10 cellular contexts compared by ENCODE assay signal in genomic region chr1:172167801-172168596, GRCh38.
DNase-seq lines count a peak whose midpoint lies in the region; ATAC-seq and TF ChIP-seq lines count a peak whose summit lies in the region.
"Had no signal": no experiment of that assay in that cellular context is flagged by ENCODE, and none has a peak within 500 bp of the region (broad histone marks: within the 10 kb centered on the region; RNA-seq: fewer than 3 reads in every experiment).

No MANE protein-coding gene starts in this region.

- H3K9me2 ChIP-seq in PC-3 (replicated peaks; ENCODE audit: low read length) = no peaks in the 10 kb centered on the region

- no peaks in the 10 kb centered on the region for H3K4me1 ChIP-seq in PC-3 (ENCODE audit: insufficient read depth, low read length)

- no peak overlapping the region for H3K4me2 ChIP-seq in PC-3 (ENCODE audit: low read length)

- H3K27ac ChIP-seq in PC-3 (ENCODE audit: low read length) = no peak overlapping the region

- no peaks in the 10 kb centered on the region for H3K9me3 ChIP-seq in PC-3 (ENCODE audit: low read length)

- no peak overlapping the region for H2AFZ ChIP-seq in PC-3 (ENCODE audit: low read length)

- peak; percentile 33 for DNase-seq in PC-3
- peak; percentile 56 for DNase-seq in fibroblast of villous mesenchyme (ENCODE audit: low read depth)
- peak; percentile 89 for DNase-seq in skeletal muscle cell (ENCODE audit: low read depth)
- no peak for DNase-seq in stimulated activated CD4-positive, alpha-beta T cell treated with anti-CD3 and anti-CD28 coated beads, Interleukin-1b, Interleukin-23, amount 100 ng/mL, for 48 hours
- DNase-seq in posterior vena cava (ENCODE audit: low spot score) = no peak
- no peak for DNase-seq in activated effector memory CD4-positive, alpha-beta T cell treated with anti-CD3 and anti-CD28 coated beads, Interleukin-2, amount 50 U/mL, for 16 hours
- DNase-seq in NCI-H1105 treated with DMSO at 0.1 percent for 48 hours (lab: John Stamatoyannopoulos, UW) = no peak
- DNase-seq: activated T-cell treated with anti-CD3 and anti-CD28 coated beads for 4 hours had no signal

- H4K20me1 ChIP-seq in PC-3 (ENCODE audit: low read length) = no peaks in the 10 kb centered on the region

- no peaks in the 10 kb centered on the region for H3K79me2 ChIP-seq in PC-3 (ENCODE audit: low read length)

- no peak overlapping the region for H3K9ac ChIP-seq in PC-3 (ENCODE audit: low read length)

- ATAC-seq in GM19452 (IDR thresholded peaks at IDR 0.05; ENCODE audit: unreplicated experiment) (peak; percentile 40), PC-3 (no peak)
- ATAC-seq: K562 had no signal

- no peaks in the 10 kb centered on the region for H3K27me3 ChIP-seq in PC-3 (ENCODE audit: low read length)

- no TSS peak for BruUV-seq in PC-3 (replicated peaks; lab: Mats Ljungman, UMichigan)

- no peaks in the 10 kb centered on the region for H3F3A ChIP-seq in PC-3 (ENCODE audit: low read length, unreplicated experiment)

- CTCF ChIA-PET in PC-3 (lab: Charles Lee) = no interaction called here

- TF ChIP-seq CTCF in PC-3 (conservative IDR thresholded peaks at IDR 0.05; ENCODE audit: low read depth, low read length) (no peak), fibroblast of villous mesenchyme (IDR thresholded peaks at IDR 0.05; ENCODE audit: insufficient read depth, low read depth, low read length) (no peak)

- POLR2A ChIA-PET in PC-3 (lab: Charles Lee; ENCODE audit: unreplicated experiment) = no interaction called here

- H3K36me3 ChIP-seq in PC-3 (ENCODE audit: low read depth, low read length) = no peaks in the 10 kb centered on the region

- H3K4me3 ChIP-seq in PC-3 (ENCODE audit: low read length) (no peak overlapping the region), fibroblast of villous mesenchyme (ENCODE audit: low read depth, low read length) (no peak overlapping the region), skeletal muscle cell (ENCODE audit: low read depth, low read length) (no peak overlapping the region)
- H3K4me3 ChIP-seq: K562 had no signal

- intact Hi-C loops in PC-3 (cut with micrococcal nuclease) (no loop called here), posterior vena cava (cut with DNase I) (no loop called here)

Comparison
In these comparisons a context has a peak if more than half of its experiments do, and no peak if none do; other contexts are left out.
1. DNase-seq: peak in PC-3 (single experiment), fibroblast of villous mesenchyme (single experiment) and skeletal muscle cell (single experiment); none in stimulated activated CD4-positive, alpha-beta T cell treated with anti-CD3 and anti-CD28 coated beads, Interleukin-1b, Interleukin-23, amount 100 ng/mL, for 48 hours (single experiment), posterior vena cava (single experiment), activated effector memory CD4-positive, alpha-beta T cell treated with anti-CD3 and anti-CD28 coated beads, Interleukin-2, amount 50 U/mL, for 16 hours (single experiment) and NCI-H1105 treated with DMSO at 0.1 percent for 48 hours (single experiment).